ENCODE assay signal across 23 cellular contexts in the genomic region with DNA sequence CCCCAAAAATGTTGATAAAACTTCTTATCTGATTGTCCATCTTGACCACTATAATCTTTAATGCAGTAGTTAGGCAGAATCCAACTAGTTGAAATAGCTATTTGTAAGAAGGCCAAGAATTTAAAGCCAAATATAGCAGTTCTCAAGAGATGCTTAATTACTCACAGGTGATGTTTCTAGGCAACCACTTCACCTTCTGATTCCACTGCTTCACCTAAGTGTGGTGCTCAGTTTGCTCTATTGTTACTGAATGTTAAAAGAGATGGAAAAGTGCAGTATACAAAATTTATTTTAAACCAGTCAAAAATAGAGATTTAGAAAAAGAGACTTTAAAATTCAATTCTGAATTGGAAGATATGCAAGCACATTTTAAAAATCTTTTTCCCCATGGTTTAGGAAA.
"Had no signal": no experiment of that assay in that cellular context is flagged by ENCODE, and none has a peak within 500 bp of the region (broad histone marks: within the 10 kb centered on the region; RNA-seq: fewer than 3 reads in every experiment).

No MANE protein-coding gene starts in this region.

- H3K27me3 ChIP-seq: ascending aorta, cardiac muscle cell, SJSA1 had no signal

- H3K9me2 ChIP-seq: SK-N-SH had no signal

- DNase-seq: activated CD4-positive, alpha-beta T cell treated with anti-CD3 and anti-CD28 coated beads, Interleukin-2, amount 10 ng/mL, durations not matched to agents 24 days and 14 days; activated CD4-positive, alpha-beta T cell treated with anti-CD3 and anti-CD28 coated beads, Interleukin-2, amount 50 U/mL, for 48 hours; activated CD8-positive, alpha-beta T cell treated with anti-CD3 and anti-CD28 coated beads, Interleukin-2, amount 10 ng/mL, durations not matched to agents 7 days and 5 days; activated gamma-delta T cell; activated naive CD4-positive, alpha-beta T cell treated with Interleukin-2 at 50 U/mL for 16 hours; activated naive CD8-positive, alpha-beta T cell treated with anti-CD3 and anti-CD28 coated beads, Interleukin-2, amount 10 ng/mL, durations not matched to agents 7 days and 5 days; activated T-cell treated with anti-CD3 and anti-CD28 coated beads, Interleukin-2, amount 50 U/mL, for 24 hours; amygdala; cerebellar nuclear complex; NCI-H1092 treated with DMSO at 0.1 percent for 48 hours; NCI-H1694; NCI-H1930; NCI-H2081 treated with DMSO at 0.1 percent for 48 hours; NCI-H226; NCI-H446 treated with DMSO at 0.1 percent for 48 hours; NCI-H524; NCI-H774; SHP77; SK-N-SH had no signal

- H3K27ac ChIP-seq: ascending aorta, cardiac muscle cell, SJSA1 had no signal

- H3K36me3 ChIP-seq: ascending aorta, cardiac muscle cell, SJSA1 had no signal

- H3K9ac ChIP-seq: SK-N-SH had no signal

- H3K4me3 ChIP-seq: ascending aorta, cardiac muscle cell, K562, SJSA1 had no signal

- H3K4me2 ChIP-seq: SK-N-SH had no signal

- H3K9me3 ChIP-seq: ascending aorta, SJSA1, SK-N-SH had no signal
